In genomic region chr2:165795011-165795410, GRCh38 we compare ENCODE assay signal across 8 cellular contexts. TPM values are rescaled to one million over a fixed set of nuclear protein-coding genes. Genes with fewer than 3 reads are reported as not detected.
DNase-seq lines count a peak whose midpoint lies in the region; ATAC-seq and TF ChIP-seq lines count a peak whose summit lies in the region.

No MANE protein-coding gene starts in this region.

- H3K4me3 ChIP-seq in astrocyte of the cerebellum (ENCODE audit: low read depth, low read length) = peak overlapping the region; percentile 65
- no peak overlapping the region for H3K4me3 ChIP-seq in testis

- peak; percentile 4 for ATAC-seq in GM18520 (IDR thresholded peaks at IDR 0.05; ENCODE audit: unreplicated experiment)
- peak; percentile 27 for ATAC-seq in HG03064 (IDR thresholded peaks at IDR 0.05; ENCODE audit: low read depth, unreplicated experiment)
- no peak for ATAC-seq in natural killer cell
- no peak for ATAC-seq in omental fat pad (ENCODE audit: low FRiP score)

- 50 to 58% methylated on average over 2 of the region's 2 CpGs for WGBS in testis, 2 donors

- no peaks in the 10 kb centered on the region for H3K9me3 ChIP-seq in testis

- intact Hi-C loops in natural killer cell (cut with micrococcal nuclease) (no loop called here), testis (cut with DNase I; ENCODE audit: low total_unique reads) (no loop called here)

- no peaks in the 10 kb centered on the region for H3K27me3 ChIP-seq in testis

- no peaks in the 10 kb centered on the region for H3K4me1 ChIP-seq in testis

- H3K27ac Mint-ChIP-seq in natural killer cell = peak overlapping the region; percentile 85 to 92

- in situ Hi-C loops in astrocyte of the cerebellum (cut with HindIII; ENCODE audit: low sequenced_read_pairs) = no loop called here

- TF ChIP-seq POLR2A in testis (IDR thresholded peaks at IDR 0.05) = no peak

- no peaks in the 10 kb centered on the region for H3K27me3 Mint-ChIP-seq in natural killer cell (ENCODE audit: low read depth in 2 of 2)

- no peaks in the 10 kb centered on the region for H3K36me3 ChIP-seq in testis (ENCODE audit: low read depth, missing control alignments)

- H3K36me3 Mint-ChIP-seq in natural killer cell = peaks cover 6% of the 10 kb centered on the region

- no peak for DNase-seq in astrocyte of the cerebellum (ENCODE audit: low read depth)
- no peak for DNase-seq in natural killer cell
- no peak for DNase-seq in 8988T
- no peak for DNase-seq in stimulated activated naive CD4-positive, alpha-beta T cell treated with Interleukin-2 at 50 U/mL for 16 hours (lab: John Stamatoyannopoulos, UW)
- no peak for DNase-seq in omental fat pad (ENCODE audit: low spot score)
- DNase-seq in testis = no peak

- TF ChIP-seq CTCF in astrocyte of the cerebellum (IDR thresholded peaks at IDR 0.05; ENCODE audit: low read depth, low read length, missing control alignments) = no peak
- no peak for TF ChIP-seq CTCF in natural killer cell (IDR thresholded peaks at IDR 0.05)
- TF ChIP-seq CTCF in omental fat pad (IDR thresholded peaks at IDR 0.05) = no peak
- TF ChIP-seq CTCF in testis (IDR thresholded peaks at IDR 0.05) = no peak

- H3K27ac ChIP-seq in testis = no peak overlapping the region

- no peaks in the 10 kb centered on the region for H3K9me3 Mint-ChIP-seq in natural killer cell

- H3K4me1 Mint-ChIP-seq in natural killer cell = peaks cover 54 to 69% of the 10 kb centered on the region in 2 donors

- H3K4me3 Mint-ChIP-seq in natural killer cell = peak overlapping the region; percentile 99

RNA-seq across cellular contexts. Expression of gene GALNT3, which starts 1.0 kb away (rescaled TPM):
- total RNA-seq in natural killer cell = 10 to 100 TPM; 42.9 to 52.7 (median 47.4) TPM
- 1 to 10 TPM in 3 of 4 donors, under 1 TPM in 1; 0.82 to 2.7 (median 1.7) TPM for total RNA-seq in omental fat pad
- total RNA-seq in testis = 10 to 100 TPM; 13.4 to 16.6 TPM
- polyA plus RNA-seq in testis (ENCODE audit: insufficient read depth, low read depth, low replicate concordance) = 45.0 TPM

Comparison
In these comparisons a context has a peak if more than half of its experiments do, and no peak if none do; other contexts are left out.
1. ATAC-seq: peak in GM18520 (single experiment) and HG03064 (single experiment); none in natural killer cell (0 of 3) and omental fat pad (single experiment).